Comparison of ENCODE assay signal across 8 cellular contexts in genomic region chr7:149196151-149196704, GRCh38. TPM values are rescaled to one million over a fixed set of nuclear protein-coding genes. Genes with fewer than 3 reads are reported as not detected.
DNase-seq lines count a peak whose midpoint lies in the region; ATAC-seq and TF ChIP-seq lines count a peak whose summit lies in the region.

No MANE protein-coding gene starts in this region.

- H3K4me3 ChIP-seq in right atrium auricular region (peak overlapping the region; percentile 81 to 91), skeletal muscle cell (ENCODE audit: low read depth, low read length) (peak overlapping the region; percentile 81)

- H3K27ac ChIP-seq in right atrium auricular region = peak overlapping the region; percentile 92 to 94

- no peaks in the 10 kb centered on the region for H3K9me3 ChIP-seq in right atrium auricular region

- TF ChIP-seq CTCF in right atrium auricular region (IDR thresholded peaks at IDR 0.05) = no peak

- DNase-seq in NCI-H1092 treated with DMSO at 0.1 percent for 48 hours (lab: John Stamatoyannopoulos, UW) (peak; percentile 24), NCI-H1092 (lab: John Stamatoyannopoulos, UW) (no peak), right atrium auricular region (ENCODE audit: low spot score) (no peak), skeletal muscle cell (ENCODE audit: low read depth) (no peak), NCI-H2081 (lab: John Stamatoyannopoulos, UW) (no peak)
- DNase-seq in activated T-cell treated with anti-CD3 and anti-CD28 coated beads, Interleukin-2, amount 50 U/mL, for 1 hour = peak; percentile 33

- peaks cover 0 to 27% of the 10 kb centered on the region in 2 donors for H3K4me1 ChIP-seq in right atrium auricular region

- no peaks in the 10 kb centered on the region for H3K27me3 ChIP-seq in right atrium auricular region

- peaks cover 30% of the 10 kb centered on the region for H3K36me3 ChIP-seq in right atrium auricular region

- ATAC-seq in HG03354 (IDR thresholded peaks at IDR 0.05; ENCODE audit: poor library complexity, severe bottlenecking, unreplicated experiment) (peak; percentile 19), GM18502 (IDR thresholded peaks at IDR 0.05; ENCODE audit: poor library complexity, unreplicated experiment) (no peak)

RNA-seq across cellular contexts. Expression of gene ZNF282, which starts 0.9 kb away (rescaled TPM):
- 10 to 100 TPM; 10.7 to 12.1 TPM for total RNA-seq in right atrium auricular region

RNA-seq across cellular contexts. Expression of gene ZNF212, which starts 43.2 kb away (rescaled TPM):
- 1 to 10 TPM; 2.5 to 3.0 TPM for total RNA-seq in right atrium auricular region

RNA-seq across cellular contexts. Expression of gene ZNF398, which starts 49.0 kb away (rescaled TPM):
- total RNA-seq in right atrium auricular region = 10 to 100 TPM in 1 of 2 donors, 1 to 10 TPM in 1; 8.2 to 16.2 TPM

Comparison
In these comparisons a context has a peak if more than half of its experiments do, and no peak if none do; other contexts are left out.
1. DNase-seq: peak in NCI-H1092 treated with DMSO at 0.1 percent for 48 hours (single experiment) and activated T-cell treated with anti-CD3 and anti-CD28 coated beads, Interleukin-2, amount 50 U/mL, for 1 hour (single experiment); none in NCI-H1092 (single experiment), right atrium auricular region (single experiment), skeletal muscle cell (single experiment) and NCI-H2081 (0 of 2).